ENCODE assay signal across 12 cellular contexts in genomic region chr5:14560091-14560595, GRCh38. TPM values are rescaled to one million over a fixed set of nuclear protein-coding genes. Genes with fewer than 3 reads are reported as not detected.
DNase-seq lines count a peak whose midpoint lies in the region; ATAC-seq and TF ChIP-seq lines count a peak whose summit lies in the region.
"Had no signal": no experiment of that assay in that cellular context is flagged by ENCODE, and none has a peak within 500 bp of the region (broad histone marks: within the 10 kb centered on the region; RNA-seq: fewer than 3 reads in every experiment).

No MANE protein-coding gene starts in this region.

- peaks cover 22% of the 10 kb centered on the region for H3K4me1 Mint-ChIP-seq in activated naive CD4-positive, alpha-beta T cell treated with anti-CD3 and anti-CD28 coated beads, Interleukin-2, amount 10 ng/mL, durations not matched to agents 7 days and 5 days
- peaks cover 18% of the 10 kb centered on the region for H3K4me1 Mint-ChIP-seq in activated naive CD4-positive, alpha-beta T cell treated with anti-CD3 and anti-CD28 coated beads, Interleukin-2, amount 50 U/mL, for 24 hours

- H4K20me1 ChIP-seq in osteoblast (ENCODE audit: insufficient read depth, low read length): no peaks in the 10 kb centered on the region

- no peaks in the 10 kb centered on the region for H3K9me3 Mint-ChIP-seq in activated naive CD4-positive, alpha-beta T cell treated with anti-CD3 and anti-CD28 coated beads, Interleukin-2, amount 10 ng/mL, durations not matched to agents 7 days and 5 days
- no peaks in the 10 kb centered on the region for H3K9me3 Mint-ChIP-seq in activated naive CD4-positive, alpha-beta T cell treated with anti-CD3 and anti-CD28 coated beads, Interleukin-2, amount 50 U/mL, for 24 hours

- TF ChIP-seq CTCF in upper lobe of right lung (IDR thresholded peaks at IDR 0.05): no peak
- no peak for TF ChIP-seq CTCF in osteoblast (IDR thresholded peaks at IDR 0.05; ENCODE audit: extremely low read depth, low read depth, low read length)

- H3K27ac ChIP-seq in upper lobe of right lung (no peak overlapping the region), right cardiac atrium (ENCODE audit: low read length) (no peak overlapping the region), osteoblast (ENCODE audit: low read depth, low read length) (no peak overlapping the region)

- H3K4me2 ChIP-seq in osteoblast (ENCODE audit: insufficient read depth, low read length): no peak overlapping the region

- H3K27me3 ChIP-seq in upper lobe of right lung: no peaks in the 10 kb centered on the region
- no peaks in the 10 kb centered on the region for H3K27me3 ChIP-seq in right cardiac atrium (ENCODE audit: control insufficient read depth, insufficient read depth)
- peaks cover 15% of the 10 kb centered on the region for H3K27me3 ChIP-seq in osteoblast (ENCODE audit: insufficient read depth, low read length)

- H3K36me3 Mint-ChIP-seq in activated naive CD4-positive, alpha-beta T cell treated with anti-CD3 and anti-CD28 coated beads, Interleukin-2, amount 10 ng/mL, durations not matched to agents 7 days and 5 days: peaks cover 2% of the 10 kb centered on the region
- no peaks in the 10 kb centered on the region for H3K36me3 Mint-ChIP-seq in activated naive CD4-positive, alpha-beta T cell treated with anti-CD3 and anti-CD28 coated beads, Interleukin-2, amount 50 U/mL, for 24 hours

- CTCF ChIA-PET in activated naive CD4-positive, alpha-beta T cell treated with anti-CD3 and anti-CD28 coated beads, Interleukin-2, amount 10 ng/mL, durations not matched to agents 7 days and 5 days (lab: Charles Lee): interaction anchor here (1.1 kb wide), 1 partner anchor 160 kb away, joined by 3 read pairs; no protein-coding TSS in a partner anchor

- no peaks in the 10 kb centered on the region for H3K36me3 ChIP-seq in upper lobe of right lung
- H3K36me3 ChIP-seq in osteoblast (ENCODE audit: insufficient read depth, low read length): no peaks in the 10 kb centered on the region

- H3K27ac Mint-ChIP-seq in activated naive CD4-positive, alpha-beta T cell treated with anti-CD3 and anti-CD28 coated beads, Interleukin-2, amount 10 ng/mL, durations not matched to agents 7 days and 5 days: peak overlapping the region; percentile 78
- no peak overlapping the region for H3K27ac Mint-ChIP-seq in activated naive CD4-positive, alpha-beta T cell treated with anti-CD3 and anti-CD28 coated beads, Interleukin-2, amount 50 U/mL, for 24 hours

- no peaks in the 10 kb centered on the region for H3K27me3 Mint-ChIP-seq in activated naive CD4-positive, alpha-beta T cell treated with anti-CD3 and anti-CD28 coated beads, Interleukin-2, amount 10 ng/mL, durations not matched to agents 7 days and 5 days
- H3K27me3 Mint-ChIP-seq in activated naive CD4-positive, alpha-beta T cell treated with anti-CD3 and anti-CD28 coated beads, Interleukin-2, amount 50 U/mL, for 24 hours: no peaks in the 10 kb centered on the region

- intact Hi-C loops in upper lobe of right lung (cut with DNase I) (no loop called here), right cardiac atrium (cut with DNase I) (no loop called here)

- H3K4me3 ChIP-seq in upper lobe of right lung: no peak overlapping the region
- H3K4me3 ChIP-seq in right cardiac atrium (ENCODE audit: low read length): no peak overlapping the region
- H3K4me3 ChIP-seq in osteoblast (ENCODE audit: insufficient read depth, low read length): no peak overlapping the region

- H3K4me1 ChIP-seq in upper lobe of right lung (no peaks in the 10 kb centered on the region), right cardiac atrium (ENCODE audit: control insufficient read depth, insufficient read depth, low read length) (no peaks in the 10 kb centered on the region), osteoblast (ENCODE audit: insufficient read depth, low read length) (no peaks in the 10 kb centered on the region)

- peak overlapping the region; percentile 25 for H3K4me3 Mint-ChIP-seq in activated naive CD4-positive, alpha-beta T cell treated with anti-CD3 and anti-CD28 coated beads, Interleukin-2, amount 10 ng/mL, durations not matched to agents 7 days and 5 days
- peak overlapping the region; percentile 54 for H3K4me3 Mint-ChIP-seq in activated naive CD4-positive, alpha-beta T cell treated with anti-CD3 and anti-CD28 coated beads, Interleukin-2, amount 50 U/mL, for 24 hours

- ATAC-seq in upper lobe of right lung (peak; percentile 54), right cardiac atrium (no peak)
- ATAC-seq in activated CD4-positive, CD25-positive, alpha-beta regulatory T cell treated with anti-CD3 and anti-CD28 coated beads, Interleukin-2, amount 50 U/mL, for 24 hours: no peak

- no peaks in the 10 kb centered on the region for H3K79me2 ChIP-seq in osteoblast (ENCODE audit: insufficient read depth, low read length)

- H3K9me3 ChIP-seq in upper lobe of right lung: no peaks in the 10 kb centered on the region
- peaks cover 3% of the 10 kb centered on the region for H3K9me3 ChIP-seq in right cardiac atrium (ENCODE audit: control insufficient read depth, low read length)
- H3K9me3 ChIP-seq in osteoblast (ENCODE audit: low read depth, low read length): no peaks in the 10 kb centered on the region

- WGBS in right cardiac atrium: 61% methylated on average over 10 of the region's 10 CpGs

- H2AFZ ChIP-seq in osteoblast (ENCODE audit: low read length): no peak overlapping the region

- DNase-seq in activated naive CD4-positive, alpha-beta T cell treated with anti-CD3 and anti-CD28 coated beads, Interleukin-2, amount 10 ng/mL, durations not matched to agents 7 days and 5 days: peak; percentile 24
- no peak for DNase-seq in activated naive CD4-positive, alpha-beta T cell treated with anti-CD3 and anti-CD28 coated beads, Interleukin-2, amount 50 U/mL, for 16 hours
- DNase-seq in NCI-H2171 treated with DMSO at 0.1 percent for 48 hours (lab: John Stamatoyannopoulos, UW) (peak; percentile 99), upper lobe of right lung (no peak), right cardiac atrium (no peak), osteoblast (ENCODE audit: insufficient read length, low spot score, missing footprints) (no peak)
- DNase-seq: activated gamma-delta T cell treated with Interleukin-2 at 50 U/mL for 16 hours, IMR-90, islet precursor cell, SW 1271 had no signal

RNA-seq across cellular contexts. Expression of gene OTULINL, which starts 21.4 kb away (rescaled TPM):
- total RNA-seq in upper lobe of right lung (104 TPM), right cardiac atrium (1 to 10 TPM; 2.8 to 5.6 (median 4.5) TPM), osteoblast (under 0.01 and 0.36 TPM in 2 replicates)
- polyA plus RNA-seq in right cardiac atrium: 0.72 TPM

Comparison
In these comparisons a context has a peak if more than half of its experiments do, and no peak if none do; other contexts are left out.
1. DNase-seq: peak in activated naive CD4-positive, alpha-beta T cell treated with anti-CD3 and anti-CD28 coated beads, Interleukin-2, amount 10 ng/mL, durations not matched to agents 7 days and 5 days (single experiment) and NCI-H2171 treated with DMSO at 0.1 percent for 48 hours (single experiment); none in activated naive CD4-positive, alpha-beta T cell treated with anti-CD3 and anti-CD28 coated beads, Interleukin-2, amount 50 U/mL, for 16 hours (single experiment), upper lobe of right lung (single experiment), right cardiac atrium (0 of 3) and osteoblast (single experiment).
2. RNA of gene OTULINL, which starts 21.4 kb away (total RNA-seq): 104 TPM in upper lobe of right lung (single experiment); 2.8 to 5.6 TPM in right cardiac atrium and under 0.01 to 0.36 TPM in osteoblast; every median in the first group is over 10 times any median in the second.